Comparison of ENCODE assay signal across 17 cellular contexts in genomic region chr7:157896774-157897555, GRCh38.
A peak's percentile ranks its signal among the peaks of the same experiment; 100 is the strongest.
DNase-seq lines count a peak whose midpoint lies in the region; ATAC-seq and TF ChIP-seq lines count a peak whose summit lies in the region.
"Had no signal": no experiment of that assay in that cellular context is flagged by ENCODE, and none has a peak within 500 bp of the region (broad histone marks: within the 10 kb centered on the region; RNA-seq: fewer than 3 reads in every experiment).

No MANE protein-coding gene starts in this region.

- H3K27ac ChIP-seq in gastroesophageal sphincter, result no peak overlapping the region
- H3K27ac ChIP-seq in coronary artery, result no peak overlapping the region
- H3K27ac ChIP-seq: BLaER1 had no signal

- H3K4me1 ChIP-seq in gastroesophageal sphincter, result no peaks in the 10 kb centered on the region

- DNase-seq in activated effector memory CD4-positive, alpha-beta T cell treated with anti-CD3 and anti-CD28 coated beads, Interleukin-2, amount 50 U/mL, for 16 hours, result peak; percentile 31
- DNase-seq in activated effector memory CD4-positive, alpha-beta T cell treated with Interleukin-2 at 50 U/mL for 16 hours, result no peak
- DNase-seq in chondrocyte (ENCODE audit: low spot score) (peak; percentile 92), nephron progenitor cell (no peak), COLO668 (lab: John Stamatoyannopoulos, UW; ENCODE audit: unreplicated experiment) (no peak), coronary artery (ENCODE audit: low spot score) (no peak)
- DNase-seq: 8988T; AML-193; CD8-positive, alpha-beta memory T cell; DMS 273 treated with DMSO at 0.1 percent for 48 hours; EL; H7 had no signal

- TF ChIP-seq CTCF in chondrocyte (IDR thresholded peaks at IDR 0.05) (no peak), nephron progenitor cell (IDR thresholded peaks at IDR 0.05) (no peak), gastroesophageal sphincter (IDR thresholded peaks at IDR 0.05) (no peak), coronary artery (IDR thresholded peaks at IDR 0.05) (no peak)

- H3K9me3 Mint-ChIP-seq in chondrocyte (ENCODE audit: low read depth), result peaks cover 5% of the 10 kb centered on the region
- peaks cover 19% of the 10 kb centered on the region for H3K9me3 Mint-ChIP-seq in nephron progenitor cell
- H3K9me3 Mint-ChIP-seq in stimulated activated memory B cell treated with anti-CD40 and anti-IgM and Interleukin-4, amounts not matched to agents 10 μg/mL and 1 μg/mL and 100 μg/mL, for 72 hours, result peaks cover 10% of the 10 kb centered on the region

- H3K4me1 Mint-ChIP-seq in chondrocyte (ENCODE audit: low read depth) (no peaks in the 10 kb centered on the region), nephron progenitor cell (peaks cover 58% of the 10 kb centered on the region)
- no peaks in the 10 kb centered on the region for H3K4me1 Mint-ChIP-seq in stimulated activated memory B cell treated with anti-CD40 and anti-IgM and Interleukin-4, amounts not matched to agents 10 μg/mL and 1 μg/mL and 100 μg/mL, for 72 hours
- H3K4me1 Mint-ChIP-seq: CD8-positive, alpha-beta memory T cell; GM23338 had no signal

- no peak overlapping the region for H3K4me3 Mint-ChIP-seq in chondrocyte (ENCODE audit: unreplicated experiment)
- H3K4me3 Mint-ChIP-seq in nephron progenitor cell, result no peak overlapping the region
- H3K4me3 Mint-ChIP-seq in stimulated activated memory B cell treated with anti-CD40 and anti-IgM and Interleukin-4, amounts not matched to agents 10 μg/mL and 1 μg/mL and 100 μg/mL, for 72 hours, result no peak overlapping the region
- H3K4me3 Mint-ChIP-seq: CD8-positive, alpha-beta memory T cell; GM23338 had no signal

- TF ChIP-seq EP300 in gastroesophageal sphincter (IDR thresholded peaks at IDR 0.05), result no peak

- peaks cover 16% of the 10 kb centered on the region for H3K27me3 ChIP-seq in gastroesophageal sphincter
- H3K27me3 ChIP-seq: BLaER1 had no signal

- no peaks in the 10 kb centered on the region for H3K36me3 Mint-ChIP-seq in chondrocyte (ENCODE audit: low read depth)
- H3K36me3 Mint-ChIP-seq in nephron progenitor cell (ENCODE audit: low read depth), result no peaks in the 10 kb centered on the region
- no peaks in the 10 kb centered on the region for H3K36me3 Mint-ChIP-seq in stimulated activated memory B cell treated with anti-CD40 and anti-IgM and Interleukin-4, amounts not matched to agents 10 μg/mL and 1 μg/mL and 100 μg/mL, for 72 hours
- H3K36me3 Mint-ChIP-seq: CD8-positive, alpha-beta memory T cell had no signal

- H3K27me3 Mint-ChIP-seq in chondrocyte (ENCODE audit: low read depth) (peaks cover 3% of the 10 kb centered on the region), nephron progenitor cell (ENCODE audit: low read depth, poor library complexity) (peaks cover 7% of the 10 kb centered on the region)
- no peaks in the 10 kb centered on the region for H3K27me3 Mint-ChIP-seq in stimulated activated memory B cell treated with anti-CD40 and anti-IgM and Interleukin-4, amounts not matched to agents 10 μg/mL and 1 μg/mL and 100 μg/mL, for 72 hours

- TF ChIP-seq POLR2A in gastroesophageal sphincter (IDR thresholded peaks at IDR 0.05), result no peak

- peak; percentile 21 for ATAC-seq in stimulated activated memory B cell treated with anti-CD40 and anti-IgM and Interleukin-4, amounts not matched to agents 10 μg/mL and 1 μg/mL and 100 μg/mL, for 72 hours
- ATAC-seq in gastroesophageal sphincter, result no peak
- ATAC-seq: GM23338, HepG2 had no signal

- no peaks in the 10 kb centered on the region for H3K9me3 ChIP-seq in gastroesophageal sphincter
- H3K9me3 ChIP-seq: BLaER1 had no signal

- H3K36me3 ChIP-seq in gastroesophageal sphincter, result no peaks in the 10 kb centered on the region
- H3K36me3 ChIP-seq: BLaER1 had no signal

- no peak overlapping the region for H3K27ac Mint-ChIP-seq in chondrocyte (ENCODE audit: unreplicated experiment)
- H3K27ac Mint-ChIP-seq in nephron progenitor cell, result peak overlapping the region; percentile 83
- H3K27ac Mint-ChIP-seq in stimulated activated memory B cell treated with anti-CD40 and anti-IgM and Interleukin-4, amounts not matched to agents 10 μg/mL and 1 μg/mL and 100 μg/mL, for 72 hours, result no peak overlapping the region
- H3K27ac Mint-ChIP-seq: CD8-positive, alpha-beta memory T cell; GM23338 had no signal

- 85 to 90% methylated on average over 2 to 6 of the region's 26 CpGs for WGBS in gastroesophageal sphincter (ENCODE audit: low coverage in 1 of 2), 2 donors

- H3K4me3 ChIP-seq in gastroesophageal sphincter, result no peak overlapping the region
- no peak overlapping the region for H3K4me3 ChIP-seq in coronary artery
- H3K4me3 ChIP-seq: BLaER1, GM23338 had no signal

Comparison
In these comparisons a context has a peak if more than half of its experiments do, and no peak if none do; other contexts are left out.
1. DNase-seq: peak in activated effector memory CD4-positive, alpha-beta T cell treated with anti-CD3 and anti-CD28 coated beads, Interleukin-2, amount 50 U/mL, for 16 hours (single experiment) and chondrocyte (single experiment); none in activated effector memory CD4-positive, alpha-beta T cell treated with Interleukin-2 at 50 U/mL for 16 hours (single experiment), nephron progenitor cell (single experiment), COLO668 (single experiment) and coronary artery (single experiment).